Comparison of ENCODE assay signal across 9 cellular contexts in the genomic region with DNA sequence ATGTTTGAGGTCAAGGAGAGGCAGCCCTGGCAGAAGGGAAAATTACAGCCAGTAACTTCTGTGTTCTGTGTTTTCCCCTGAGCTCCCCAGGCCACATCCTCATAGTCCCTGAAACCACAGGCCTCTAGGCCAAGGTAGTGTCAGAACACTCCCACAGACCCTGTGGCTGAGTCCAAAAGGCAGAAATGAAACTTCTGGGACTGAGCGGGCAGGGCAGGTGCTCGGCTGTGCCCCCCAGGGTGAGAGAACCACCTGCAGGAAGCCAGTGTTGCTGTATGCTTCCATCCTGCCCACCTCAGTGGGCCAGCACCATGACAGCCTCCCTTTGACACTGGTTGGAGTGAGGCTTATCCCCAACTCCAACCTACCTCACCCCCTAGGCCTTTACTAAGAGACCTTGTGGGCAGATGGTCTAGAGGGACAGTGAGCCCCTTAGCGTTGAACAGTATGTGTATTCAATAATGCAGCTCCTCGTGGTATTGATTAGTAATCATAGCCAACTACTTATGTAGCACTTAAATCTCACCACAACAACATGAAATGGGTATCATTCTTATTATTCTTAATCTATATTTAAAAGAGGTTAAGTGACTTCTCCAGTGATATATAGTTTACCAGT. TPM values are rescaled to one million over a fixed set of nuclear protein-coding genes. Genes with fewer than 3 reads are reported as not detected.
DNase-seq lines count a peak whose midpoint lies in the region; ATAC-seq, FAIRE-seq and TF ChIP-seq lines count a peak whose summit lies in the region.
"Had no signal": no experiment of that assay in that cellular context is flagged by ENCODE, and none has a peak within 500 bp of the region (broad histone marks: within the 10 kb centered on the region; RNA-seq: fewer than 3 reads in every experiment).

No MANE protein-coding gene starts in this region.

- TF ChIP-seq CTCF in RWPE1 (conservative IDR thresholded peaks at IDR 0.05; ENCODE audit: low read depth) (no peak), HFFc6 (IDR thresholded peaks at IDR 0.05) (no peak)

- H3K4me2 ChIP-seq in BLaER1 treated with 17β-estradiol and CSF1 and Interleukin-3, amounts not matched to agents 10 nM and 100 nM, result peak overlapping the region; percentile 8 to 58 (median 50); a peak in 18 of 22 replicates
- H3K4me2 ChIP-seq: hepatocyte had no signal

- peak overlapping the region in 8 of 11 experiments; percentile 2 to 50 (median 26); a peak in 9 of 22 replicates for H3K27ac ChIP-seq in BLaER1 treated with 17β-estradiol and CSF1 and Interleukin-3, amounts not matched to agents 10 nM and 100 nM
- H3K27ac ChIP-seq in RWPE1, result no peak overlapping the region

- no peaks in the 10 kb centered on the region for H3K9me3 Mint-ChIP-seq in activated CD8-positive, alpha-beta T cell treated with anti-CD3 and anti-CD28 coated beads, Interleukin-2, amount 10 ng/mL, durations not matched to agents 7 days and 5 days (ENCODE audit: insufficient read depth)
- H3K9me3 Mint-ChIP-seq in HFFc6, result no peaks in the 10 kb centered on the region; the same call in 1 of the 2 replicates

- H3K4me3 Mint-ChIP-seq in activated CD8-positive, alpha-beta T cell treated with anti-CD3 and anti-CD28 coated beads, Interleukin-2, amount 10 ng/mL, durations not matched to agents 7 days and 5 days, result no peak overlapping the region
- no peak overlapping the region for H3K4me3 Mint-ChIP-seq in HFFc6

- H3K4me3 ChIP-seq in BLaER1 treated with 17β-estradiol and CSF1 and Interleukin-3, amounts not matched to agents 10 nM and 100 nM, result no peak overlapping the region
- H3K4me3 ChIP-seq: hepatocyte had no signal

- no peaks in the 10 kb centered on the region for H3K27me3 ChIP-seq in BLaER1 treated with 17β-estradiol and CSF1 and Interleukin-3, amounts not matched to agents 10 nM and 100 nM
- H3K27me3 ChIP-seq: hepatocyte had no signal

- H3K4me1 ChIP-seq in BLaER1 treated with 17β-estradiol and CSF1 and Interleukin-3, amounts not matched to agents 10 nM and 100 nM, result peaks cover 22 to 58% (median 36%) of the 10 kb centered on the region in 10 experiments

- H3K36me3 ChIP-seq in BLaER1 treated with 17β-estradiol and CSF1 and Interleukin-3, amounts not matched to agents 10 nM and 100 nM, result peaks cover 91 to 100% (median 99%) of the 10 kb centered on the region in 11 experiments

- FAIRE-seq in GM19239 (lab: Jason Lieb, UNC), result peak; percentile 88

- no peaks in the 10 kb centered on the region for H3K27me3 Mint-ChIP-seq in activated CD8-positive, alpha-beta T cell treated with anti-CD3 and anti-CD28 coated beads, Interleukin-2, amount 10 ng/mL, durations not matched to agents 7 days and 5 days (ENCODE audit: low read depth)
- H3K27me3 Mint-ChIP-seq in HFFc6 (ENCODE audit: insufficient read depth), result peaks cover 8% of the 10 kb centered on the region; the same call in 1 of the 2 replicates

- CTCF ChIA-PET in activated CD8-positive, alpha-beta T cell treated with anti-CD3 and anti-CD28 coated beads, Interleukin-2, amount 10 ng/mL, durations not matched to agents 7 days and 5 days (lab: Charles Lee), result interaction anchor here (1.0 kb wide), 1 partner anchor 252 kb away, joined by 3 read pairs; no protein-coding TSS in a partner anchor
- CTCF ChIA-PET in RWPE1 (lab: Yijun Ruan, JAX), result interaction anchor here (0.7 kb wide), 1 partner anchor 62 kb away, joined by 3 read pairs; no protein-coding TSS in a partner anchor

- H3K36me3 Mint-ChIP-seq in activated CD8-positive, alpha-beta T cell treated with anti-CD3 and anti-CD28 coated beads, Interleukin-2, amount 10 ng/mL, durations not matched to agents 7 days and 5 days (ENCODE audit: low read depth), result peaks cover 86% of the 10 kb centered on the region
- H3K36me3 Mint-ChIP-seq in HFFc6 (ENCODE audit: low read depth), result no peaks in the 10 kb centered on the region

- H3K9me3 ChIP-seq in BLaER1 treated with 17β-estradiol and CSF1 and Interleukin-3, amounts not matched to agents 10 nM and 100 nM (replicated peaks in 1 of 11), result peaks cover 11 to 37% (median 27%) of the 10 kb centered on the region in 11 experiments

- POLR2A ChIA-PET in activated CD8-positive, alpha-beta T cell treated with anti-CD3 and anti-CD28 coated beads, Interleukin-2, amount 10 ng/mL, durations not matched to agents 7 days and 5 days (lab: Charles Lee), result no interaction called here
- POLR2A ChIA-PET in RWPE1 (lab: Yijun Ruan, JAX; ENCODE audit: low non-redundant PET), result no interaction called here

- ATAC-seq in HG03108 (IDR thresholded peaks at IDR 0.05; ENCODE audit: unreplicated experiment), result peak; percentile 97
- ATAC-seq in activated CD8-positive, alpha-beta T cell treated with anti-CD3 and anti-CD28 coated beads, Interleukin-2, amount 10 ng/mL, durations not matched to agents 7 days and 5 days, result peak; percentile 33

- no peak overlapping the region for H3K27ac Mint-ChIP-seq in activated CD8-positive, alpha-beta T cell treated with anti-CD3 and anti-CD28 coated beads, Interleukin-2, amount 10 ng/mL, durations not matched to agents 7 days and 5 days
- H3K27ac Mint-ChIP-seq in HFFc6, result no peak overlapping the region

- peaks cover 2 to 89% (median 50%) of the 10 kb centered on the region in 11 experiments; a peak in 19 of 22 replicates for H4K20me1 ChIP-seq in BLaER1 treated with 17β-estradiol and CSF1 and Interleukin-3, amounts not matched to agents 10 nM and 100 nM

- no peak overlapping the region for H3K9ac ChIP-seq in BLaER1 treated with 17β-estradiol and CSF1 and Interleukin-3, amounts not matched to agents 10 nM and 100 nM

- DNase-seq in GM19239 (ENCODE audit: insufficient read length, low spot score) (no peak), NCI-H226 (no peak), RWPE1 (ENCODE audit: low spot score) (no peak), occipital lobe (lab: John Stamatoyannopoulos, UW) (no peak), HFFc6 (no peak)
- no peak for DNase-seq in activated CD8-positive, alpha-beta T cell treated with anti-CD3 and anti-CD28 coated beads, Interleukin-2, amount 10 ng/mL, durations not matched to agents 7 days and 5 days

- H3K4me1 Mint-ChIP-seq in activated CD8-positive, alpha-beta T cell treated with anti-CD3 and anti-CD28 coated beads, Interleukin-2, amount 10 ng/mL, durations not matched to agents 7 days and 5 days (ENCODE audit: low read depth), result peaks cover 25% of the 10 kb centered on the region
- H3K4me1 Mint-ChIP-seq in HFFc6 (ENCODE audit: low read depth), result no peaks in the 10 kb centered on the region

RNA-seq across cellular contexts. Expression of gene PIK3CG, which starts 30.3 kb away (rescaled TPM):
- total RNA-seq in activated CD8-positive, alpha-beta T cell treated with anti-CD3 and anti-CD28 coated beads, Interleukin-2, amount 10 ng/mL, durations not matched to agents 7 days and 5 days, result 10 to 100 TPM; 53.1 to 55.6 TPM
- 3.3 TPM for total RNA-seq in occipital lobe
- not detected for total RNA-seq in HFFc6 (2021; fragmentation: NEBNext Ultra II Directional; extraction: Animal tissue kit (Norgen Biotek cat#: 25700))

Comparison
In these comparisons a context has a peak if more than half of its experiments do, and no peak if none do; other contexts are left out.
1. RNA of gene PIK3CG, which starts 30.3 kb away (total RNA-seq): 53.1 to 55.6 TPM in activated CD8-positive, alpha-beta T cell treated with anti-CD3 and anti-CD28 coated beads, Interleukin-2, amount 10 ng/mL, durations not matched to agents 7 days and 5 days; 3.3 TPM in occipital lobe (single experiment) and not detected in HFFc6; every median in the first group is over 10 times any median in the second.